Comparison of ENCODE assay signal across 21 cellular contexts in genomic region chr6:136486357-136486756, GRCh38.
"Had no signal": no experiment of that assay in that cellular context is flagged by ENCODE, and none has a peak within 500 bp of the region (broad histone marks: within the 10 kb centered on the region; RNA-seq: fewer than 3 reads in every experiment).

No MANE protein-coding gene starts in this region.

- H3K4me1 Mint-ChIP-seq: activated CD4-positive, alpha-beta memory T cell treated with anti-CD3 and anti-CD28 coated beads, Interleukin-2, amount 10 ng/mL, durations not matched to agents 7 days and 5 days; activated naive CD4-positive, alpha-beta T cell treated with anti-CD3 and anti-CD28 coated beads, Interleukin-2, amount 50 U/mL, for 24 hours; endodermal cell; memory B cell; natural killer cell had no signal

- H3K36me3 Mint-ChIP-seq: activated naive CD4-positive, alpha-beta T cell treated with anti-CD3 and anti-CD28 coated beads, Interleukin-2, amount 50 U/mL, for 24 hours; memory B cell; natural killer cell had no signal

- H3K4me1 ChIP-seq: left lung, stomach, tibial artery, vagina had no signal

- H3K27ac Mint-ChIP-seq: activated CD4-positive, alpha-beta memory T cell treated with anti-CD3 and anti-CD28 coated beads, Interleukin-2, amount 10 ng/mL, durations not matched to agents 7 days and 5 days; activated naive CD4-positive, alpha-beta T cell treated with anti-CD3 and anti-CD28 coated beads, Interleukin-2, amount 50 U/mL, for 24 hours; endodermal cell; memory B cell; natural killer cell; WTC11 had no signal

- H3K4me3 ChIP-seq: left lung, stomach, tibial artery, vagina had no signal

- H3K9ac ChIP-seq: parathyroid adenoma had no signal

- H3K36me3 ChIP-seq: brain microvascular endothelial cell, left lung, neutrophil, stomach, tibial artery, vagina had no signal

- DNase-seq: activated CD4-positive, alpha-beta memory T cell treated with anti-CD3 and anti-CD28 coated beads, Interleukin-2, amount 10 ng/mL, durations not matched to agents 7 days and 5 days; activated CD4-positive, alpha-beta T cell treated with anti-CD3 and anti-CD28 coated beads for 4 hours; activated effector memory CD4-positive, alpha-beta T cell treated with anti-CD3 and anti-CD28 coated beads, Interleukin-2, amount 50 U/mL, for 16 hours; activated T-cell treated with anti-CD3 and anti-CD28 coated beads, Interleukin-2, amount 50 U/mL, for 48 hours; amygdala; brain microvascular endothelial cell; endodermal cell; kidney; left lung; natural killer cell; stimulated activated CD4-positive, alpha-beta T cell treated with anti-CD3 and anti-CD28 coated beads, Interleukin-12 subunit alpha, Interleukin-12 subunit beta, amount 100 ng/mL, for 4 hours; stimulated activated CD4-positive, alpha-beta T cell treated with anti-CD3 and anti-CD28 coated beads, Interleukin-2, amount 100 ng/mL, for 24 hours; stomach; T-helper 2 cell; tibial artery had no signal

- H3K27ac ChIP-seq: brain microvascular endothelial cell, left lung, neutrophil, parathyroid adenoma, stomach, tibial artery, vagina had no signal

- ATAC-seq: left lung, natural killer cell, WTC11 had no signal

- H3K4me3 Mint-ChIP-seq: activated CD4-positive, alpha-beta memory T cell treated with anti-CD3 and anti-CD28 coated beads, Interleukin-2, amount 10 ng/mL, durations not matched to agents 7 days and 5 days; activated naive CD4-positive, alpha-beta T cell treated with anti-CD3 and anti-CD28 coated beads, Interleukin-2, amount 50 U/mL, for 24 hours; endodermal cell; memory B cell; natural killer cell; WTC11 had no signal

- H3K27me3 ChIP-seq: brain microvascular endothelial cell, left lung, neutrophil, stomach, tibial artery, vagina had no signal

- H3K9me3 ChIP-seq: left lung, neutrophil, stomach, tibial artery, vagina had no signal

- H2AFZ ChIP-seq: parathyroid adenoma had no signal

- H3K9me3 Mint-ChIP-seq: activated CD4-positive, alpha-beta memory T cell treated with anti-CD3 and anti-CD28 coated beads, Interleukin-2, amount 10 ng/mL, durations not matched to agents 7 days and 5 days; activated naive CD4-positive, alpha-beta T cell treated with anti-CD3 and anti-CD28 coated beads, Interleukin-2, amount 50 U/mL, for 24 hours; memory B cell had no signal
